20 cellular contexts compared by ENCODE assay signal in the genomic region with DNA sequence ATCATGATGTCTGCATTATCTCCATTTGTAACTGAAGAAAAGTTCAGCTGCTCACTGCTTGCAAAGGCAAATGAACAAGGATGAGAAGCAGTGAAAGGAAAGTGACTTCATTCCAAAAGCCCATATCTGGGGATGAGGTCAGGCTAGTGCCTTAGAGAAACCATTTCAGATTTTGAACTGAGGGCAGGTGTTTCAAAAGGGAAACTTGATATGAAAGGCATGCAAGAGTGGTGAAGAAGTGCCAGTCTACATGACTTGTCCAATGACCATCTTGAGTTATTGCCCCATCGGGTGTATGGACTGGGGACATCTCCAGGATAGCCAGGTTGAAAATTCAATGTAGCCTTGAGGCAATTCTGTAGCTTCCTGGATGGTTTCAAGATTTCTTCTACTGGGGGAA. TPM values are rescaled to one million over a fixed set of nuclear protein-coding genes. Genes with fewer than 3 reads are reported as not detected.
"Had no signal": no experiment of that assay in that cellular context is flagged by ENCODE, and none has a peak within 500 bp of the region (broad histone marks: within the 10 kb centered on the region; RNA-seq: fewer than 3 reads in every experiment).

No MANE protein-coding gene starts in this region.

- FAIRE-seq: bronchial epithelial cell had no signal

- H3K4me1 ChIP-seq: Peyer's patch had no signal

- H3K36me3 ChIP-seq: Peyer's patch had no signal

- H3K4me3 Mint-ChIP-seq: activated CD8-positive, alpha-beta T cell treated with anti-CD3 and anti-CD28 coated beads for 36 hours; activated naive CD8-positive, alpha-beta T cell treated with anti-CD3 and anti-CD28 coated beads, Interleukin-2, amount 10 ng/mL, durations not matched to agents 7 days and 5 days; T-helper 1 cell treated with Interleukin-12 subunit alpha and Interleukin-12 subunit beta and Interleukin-4 antibody, amounts not matched to agents 30 μg/mL and 1 μg/mL, for 36 hours had no signal

- H3K27ac Mint-ChIP-seq: activated CD8-positive, alpha-beta T cell treated with anti-CD3 and anti-CD28 coated beads for 36 hours; activated naive CD8-positive, alpha-beta T cell treated with anti-CD3 and anti-CD28 coated beads, Interleukin-2, amount 10 ng/mL, durations not matched to agents 7 days and 5 days; T-helper 1 cell treated with Interleukin-12 subunit alpha and Interleukin-12 subunit beta and Interleukin-4 antibody, amounts not matched to agents 30 μg/mL and 1 μg/mL, for 36 hours had no signal

- H3K9me3 ChIP-seq: Peyer's patch had no signal

- DNase-seq: activated CD4-positive, alpha-beta T cell treated with anti-CD3 and anti-CD28 coated beads for 4 hours; activated CD8-positive, alpha-beta memory T cell treated with anti-CD3 and anti-CD28 coated beads, Interleukin-2, amount 50 U/mL, for 4 hours; activated CD8-positive, alpha-beta T cell treated with anti-CD3 and anti-CD28 coated beads for 36 hours; activated naive CD4-positive, alpha-beta T cell treated with anti-CD3 and anti-CD28 coated beads, Interleukin-2, amount 50 U/mL, for 16 hours; activated naive CD8-positive, alpha-beta T cell treated with anti-CD3 and anti-CD28 coated beads, Interleukin-2, amount 10 ng/mL, durations not matched to agents 7 days and 5 days; aorta; central memory CD4-positive, alpha-beta T cell; KBM-7; NCI-H1092 treated with DMSO at 0.1 percent for 48 hours; NCI-H1417 treated with DMSO at 0.1 percent for 48 hours; NCI-H1694 treated with DMSO at 0.1 percent for 48 hours; NCI-H2029 treated with DMSO at 0.1 percent for 48 hours; NCI-H345; NCI-H510A; NCI-H69; Peyer's patch; SHP77 treated with DMSO at 0.1 percent for 48 hours had no signal

- H3K27me3 ChIP-seq: Peyer's patch had no signal

- H3K4me3 ChIP-seq: Peyer's patch had no signal

RNA-seq across cellular contexts. Expression of gene APOL4, which starts 7.3 kb away (rescaled TPM):
- total RNA-seq: SK-MEL-5 had no signal

RNA-seq across cellular contexts. Expression of gene APOL3, which starts 48.4 kb away (rescaled TPM):
- total RNA-seq: bronchial epithelial cell had no signal
